Comparison of ENCODE assay signal across 1 cellular context in the genomic region with DNA sequence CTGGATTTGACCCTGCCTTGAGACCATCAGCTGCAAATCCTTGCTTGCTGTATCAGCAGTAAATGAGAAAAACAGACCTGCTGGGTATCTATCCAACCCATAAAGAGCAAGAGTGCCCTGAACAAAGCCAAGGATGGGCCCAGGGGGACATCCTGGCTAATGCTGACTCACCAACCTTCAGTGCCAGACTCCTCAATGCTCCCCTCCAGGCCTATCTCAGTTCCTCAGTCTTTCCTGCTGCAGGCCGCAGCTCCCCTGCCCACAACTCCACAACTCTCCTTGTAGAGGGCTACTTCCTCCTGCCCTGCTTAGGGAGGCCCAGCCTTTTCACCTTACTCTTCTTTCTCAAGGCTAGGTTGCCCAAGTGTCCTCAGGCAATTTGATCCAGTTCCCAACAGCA.
A peak's percentile ranks its signal among the peaks of the same experiment; 100 is the strongest.
TF ChIP-seq lines count a peak whose summit lies in the region.

No MANE protein-coding gene starts in this region.

TF ChIP-seq in K562, 482 proteins besides CTCF, POLR2A, EP300 and RAD21 (continues in another document):
- TF ChIP-seq MAFG (tag; conservative IDR thresholded peaks at IDR 0.05) = peak; percentile 56; the same call in 1 of the 2 replicates
- TF ChIP-seq SMARCA4 (IDR thresholded peaks at IDR 0.05) = 0 out of 2 replicates have a peak, but pooled peaks have one; percentile 24
- 0 out of 2 replicates have a peak, but pooled peaks have one; percentile 21 for TF ChIP-seq GATA2 (CRISPR knock-in tag; IDR thresholded peaks at IDR 0.05)
- peak; percentile 79 for TF ChIP-seq NFE2 (IDR thresholded peaks at IDR 0.05; ENCODE audit: low read depth)
- TF ChIP-seq, protein P1, sequence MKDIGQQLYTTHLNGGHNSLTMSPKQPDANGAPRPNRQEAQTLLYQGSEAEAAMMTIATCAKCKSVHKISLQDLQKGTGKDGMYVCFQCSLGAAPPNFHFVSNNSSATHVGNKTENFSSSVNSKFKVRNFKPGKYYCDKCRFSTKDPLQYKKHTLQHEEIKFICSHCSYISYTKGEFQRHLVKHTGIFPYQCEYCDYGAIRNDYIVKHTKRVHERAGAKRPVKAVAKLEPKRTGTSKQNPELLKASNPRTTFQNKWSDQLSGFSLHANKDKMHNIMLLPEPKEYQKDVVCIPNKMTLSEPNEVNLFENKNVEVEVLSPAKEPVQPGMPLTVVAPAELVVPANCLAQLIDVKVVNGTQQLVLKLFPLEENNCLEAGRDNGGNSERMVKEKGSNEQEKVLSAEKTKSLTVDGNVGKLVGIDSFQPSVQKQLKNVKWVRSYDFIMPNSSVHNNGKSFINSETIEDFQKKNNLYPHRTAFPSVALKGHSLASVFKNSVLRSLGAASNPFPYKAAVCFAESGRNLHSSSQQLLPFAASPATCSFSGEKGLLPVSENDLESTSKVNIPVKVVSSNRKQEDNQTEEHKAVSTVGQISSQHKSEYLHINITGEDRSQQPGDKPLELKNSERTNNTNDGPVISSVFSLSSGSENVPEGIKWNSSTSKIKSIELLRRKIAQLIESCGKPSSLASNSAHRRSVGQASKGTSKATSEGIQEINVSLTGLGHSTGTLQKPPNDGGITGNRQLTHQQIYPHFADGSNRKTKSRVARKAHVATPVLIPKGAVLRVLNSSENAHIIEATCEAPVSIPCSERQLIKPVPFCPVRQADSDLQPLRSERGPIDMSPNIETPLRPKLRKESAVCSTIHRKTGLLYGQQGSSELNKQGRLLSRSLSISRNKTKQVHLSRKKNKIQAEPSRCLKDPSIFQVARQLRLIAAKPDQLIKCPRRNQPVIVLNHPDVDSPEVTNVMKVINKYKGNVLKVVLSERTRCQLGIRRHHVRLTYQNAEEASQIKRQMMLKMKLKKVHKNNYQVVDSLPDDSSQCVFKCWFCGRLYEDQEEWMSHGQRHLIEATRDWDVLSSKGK (CRISPR knock-in tag; IDR thresholded peaks at IDR 0.05) = no peak
- TF ChIP-seq, protein P2, sequence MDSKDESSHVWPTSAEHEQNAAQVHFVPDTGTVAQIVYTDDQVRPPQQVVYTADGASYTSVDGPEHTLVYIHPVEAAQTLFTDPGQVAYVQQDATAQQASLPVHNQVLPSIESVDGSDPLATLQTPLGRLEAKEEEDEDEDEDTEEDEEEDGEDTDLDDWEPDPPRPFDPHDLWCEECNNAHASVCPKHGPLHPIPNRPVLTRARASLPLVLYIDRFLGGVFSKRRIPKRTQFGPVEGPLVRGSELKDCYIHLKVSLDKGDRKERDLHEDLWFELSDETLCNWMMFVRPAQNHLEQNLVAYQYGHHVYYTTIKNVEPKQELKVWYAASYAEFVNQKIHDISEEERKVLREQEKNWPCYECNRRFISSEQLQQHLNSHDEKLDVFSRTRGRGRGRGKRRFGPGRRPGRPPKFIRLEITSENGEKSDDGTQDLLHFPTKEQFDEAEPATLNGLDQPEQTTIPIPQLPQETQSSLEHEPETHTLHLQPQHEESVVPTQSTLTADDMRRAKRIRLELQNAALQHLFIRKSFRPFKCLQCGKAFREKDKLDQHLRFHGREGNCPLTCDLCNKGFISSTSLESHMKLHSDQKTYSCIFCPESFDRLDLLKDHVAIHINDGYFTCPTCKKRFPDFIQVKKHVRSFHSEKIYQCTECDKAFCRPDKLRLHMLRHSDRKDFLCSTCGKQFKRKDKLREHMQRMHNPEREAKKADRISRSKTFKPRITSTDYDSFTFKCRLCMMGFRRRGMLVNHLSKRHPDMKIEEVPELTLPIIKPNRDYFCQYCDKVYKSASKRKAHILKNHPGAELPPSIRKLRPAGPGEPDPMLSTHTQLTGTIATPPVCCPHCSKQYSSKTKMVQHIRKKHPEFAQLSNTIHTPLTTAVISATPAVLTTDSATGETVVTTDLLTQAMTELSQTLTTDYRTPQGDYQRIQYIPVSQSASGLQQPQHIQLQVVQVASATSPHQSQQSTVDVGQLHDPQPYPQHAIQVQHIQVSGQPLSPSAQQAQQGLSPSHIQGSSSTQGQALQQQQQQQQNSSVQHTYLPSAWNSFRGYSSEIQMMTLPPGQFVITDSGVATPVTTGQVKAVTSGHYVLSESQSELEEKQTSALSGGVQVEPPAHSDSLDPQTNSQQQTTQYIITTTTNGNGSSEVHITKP (IDR thresholded peaks at IDR 0.05; ENCODE audit: partially characterized antibody) = peak; percentile 28
- TF ChIP-seq, protein P3, sequence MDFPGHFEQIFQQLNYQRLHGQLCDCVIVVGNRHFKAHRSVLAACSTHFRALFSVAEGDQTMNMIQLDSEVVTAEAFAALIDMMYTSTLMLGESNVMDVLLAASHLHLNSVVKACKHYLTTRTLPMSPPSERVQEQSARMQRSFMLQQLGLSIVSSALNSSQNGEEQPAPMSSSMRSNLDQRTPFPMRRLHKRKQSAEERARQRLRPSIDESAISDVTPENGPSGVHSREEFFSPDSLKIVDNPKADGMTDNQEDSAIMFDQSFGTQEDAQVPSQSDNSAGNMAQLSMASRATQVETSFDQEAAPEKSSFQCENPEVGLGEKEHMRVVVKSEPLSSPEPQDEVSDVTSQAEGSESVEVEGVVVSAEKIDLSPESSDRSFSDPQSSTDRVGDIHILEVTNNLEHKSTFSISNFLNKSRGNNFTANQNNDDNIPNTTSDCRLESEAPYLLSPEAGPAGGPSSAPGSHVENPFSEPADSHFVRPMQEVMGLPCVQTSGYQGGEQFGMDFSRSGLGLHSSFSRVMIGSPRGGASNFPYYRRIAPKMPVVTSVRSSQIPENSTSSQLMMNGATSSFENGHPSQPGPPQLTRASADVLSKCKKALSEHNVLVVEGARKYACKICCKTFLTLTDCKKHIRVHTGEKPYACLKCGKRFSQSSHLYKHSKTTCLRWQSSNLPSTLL (IDR thresholded peaks at IDR 0.05) = no peak
- TF ChIP-seq TRIM24 (IDR thresholded peaks at IDR 0.05) = 0 out of 4 replicates have a peak, but pooled peaks of 1 of the 2 experiments have one; percentile 31
- TF ChIP-seq ZNF431 (CRISPR knock-in tag; IDR thresholded peaks at IDR 0.05) = peak; percentile 100
- TF ChIP-seq TAF1 (IDR thresholded peaks at IDR 0.05; ENCODE audit: control insufficient read depth, extremely low read depth, insufficient read depth, low read length, severe bottlenecking) = peak; percentile 41
- no peak for TF ChIP-seq ZNF77 (CRISPR knock-in tag; IDR thresholded peaks at IDR 0.05)
- TF ChIP-seq C11orf30 (IDR thresholded peaks at IDR 0.05; ENCODE audit: low read depth) = peak; percentile 81
- TF ChIP-seq, protein P4, sequence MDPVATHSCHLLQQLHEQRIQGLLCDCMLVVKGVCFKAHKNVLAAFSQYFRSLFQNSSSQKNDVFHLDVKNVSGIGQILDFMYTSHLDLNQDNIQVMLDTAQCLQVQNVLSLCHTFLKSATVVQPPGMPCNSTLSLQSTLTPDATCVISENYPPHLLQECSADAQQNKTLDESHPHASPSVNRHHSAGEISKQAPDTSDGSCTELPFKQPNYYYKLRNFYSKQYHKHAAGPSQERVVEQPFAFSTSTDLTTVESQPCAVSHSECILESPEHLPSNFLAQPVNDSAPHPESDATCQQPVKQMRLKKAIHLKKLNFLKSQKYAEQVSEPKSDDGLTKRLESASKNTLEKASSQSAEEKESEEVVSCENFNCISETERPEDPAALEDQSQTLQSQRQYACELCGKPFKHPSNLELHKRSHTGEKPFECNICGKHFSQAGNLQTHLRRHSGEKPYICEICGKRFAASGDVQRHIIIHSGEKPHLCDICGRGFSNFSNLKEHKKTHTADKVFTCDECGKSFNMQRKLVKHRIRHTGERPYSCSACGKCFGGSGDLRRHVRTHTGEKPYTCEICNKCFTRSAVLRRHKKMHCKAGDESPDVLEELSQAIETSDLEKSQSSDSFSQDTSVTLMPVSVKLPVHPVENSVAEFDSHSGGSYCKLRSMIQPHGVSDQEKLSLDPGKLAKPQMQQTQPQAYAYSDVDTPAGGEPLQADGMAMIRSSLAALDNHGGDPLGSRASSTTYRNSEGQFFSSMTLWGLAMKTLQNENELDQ (CRISPR knock-in tag; IDR thresholded peaks at IDR 0.05; ENCODE audit: borderline replicate concordance) = no peak
- TF ChIP-seq CXXC5 (CRISPR knock-in tag; IDR thresholded peaks at IDR 0.05) = 0 out of 2 replicates have a peak, but pooled peaks have one; percentile 28
- TF ChIP-seq, protein P5, sequence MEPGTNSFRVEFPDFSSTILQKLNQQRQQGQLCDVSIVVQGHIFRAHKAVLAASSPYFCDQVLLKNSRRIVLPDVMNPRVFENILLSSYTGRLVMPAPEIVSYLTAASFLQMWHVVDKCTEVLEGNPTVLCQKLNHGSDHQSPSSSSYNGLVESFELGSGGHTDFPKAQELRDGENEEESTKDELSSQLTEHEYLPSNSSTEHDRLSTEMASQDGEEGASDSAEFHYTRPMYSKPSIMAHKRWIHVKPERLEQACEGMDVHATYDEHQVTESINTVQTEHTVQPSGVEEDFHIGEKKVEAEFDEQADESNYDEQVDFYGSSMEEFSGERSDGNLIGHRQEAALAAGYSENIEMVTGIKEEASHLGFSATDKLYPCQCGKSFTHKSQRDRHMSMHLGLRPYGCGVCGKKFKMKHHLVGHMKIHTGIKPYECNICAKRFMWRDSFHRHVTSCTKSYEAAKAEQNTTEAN (CRISPR knock-in tag; IDR thresholded peaks at IDR 0.05) = no peak
- TF ChIP-seq ZNF165 (CRISPR knock-in tag; IDR thresholded peaks at IDR 0.05; ENCODE audit: borderline replicate concordance) = no peak
- peak; percentile 53 for TF ChIP-seq CBFA2T3 (IDR thresholded peaks at IDR 0.05)
- peak; percentile 51 for TF ChIP-seq TCF3 (CRISPR knock-in tag; IDR thresholded peaks at IDR 0.05)
- TF ChIP-seq, protein P6, sequence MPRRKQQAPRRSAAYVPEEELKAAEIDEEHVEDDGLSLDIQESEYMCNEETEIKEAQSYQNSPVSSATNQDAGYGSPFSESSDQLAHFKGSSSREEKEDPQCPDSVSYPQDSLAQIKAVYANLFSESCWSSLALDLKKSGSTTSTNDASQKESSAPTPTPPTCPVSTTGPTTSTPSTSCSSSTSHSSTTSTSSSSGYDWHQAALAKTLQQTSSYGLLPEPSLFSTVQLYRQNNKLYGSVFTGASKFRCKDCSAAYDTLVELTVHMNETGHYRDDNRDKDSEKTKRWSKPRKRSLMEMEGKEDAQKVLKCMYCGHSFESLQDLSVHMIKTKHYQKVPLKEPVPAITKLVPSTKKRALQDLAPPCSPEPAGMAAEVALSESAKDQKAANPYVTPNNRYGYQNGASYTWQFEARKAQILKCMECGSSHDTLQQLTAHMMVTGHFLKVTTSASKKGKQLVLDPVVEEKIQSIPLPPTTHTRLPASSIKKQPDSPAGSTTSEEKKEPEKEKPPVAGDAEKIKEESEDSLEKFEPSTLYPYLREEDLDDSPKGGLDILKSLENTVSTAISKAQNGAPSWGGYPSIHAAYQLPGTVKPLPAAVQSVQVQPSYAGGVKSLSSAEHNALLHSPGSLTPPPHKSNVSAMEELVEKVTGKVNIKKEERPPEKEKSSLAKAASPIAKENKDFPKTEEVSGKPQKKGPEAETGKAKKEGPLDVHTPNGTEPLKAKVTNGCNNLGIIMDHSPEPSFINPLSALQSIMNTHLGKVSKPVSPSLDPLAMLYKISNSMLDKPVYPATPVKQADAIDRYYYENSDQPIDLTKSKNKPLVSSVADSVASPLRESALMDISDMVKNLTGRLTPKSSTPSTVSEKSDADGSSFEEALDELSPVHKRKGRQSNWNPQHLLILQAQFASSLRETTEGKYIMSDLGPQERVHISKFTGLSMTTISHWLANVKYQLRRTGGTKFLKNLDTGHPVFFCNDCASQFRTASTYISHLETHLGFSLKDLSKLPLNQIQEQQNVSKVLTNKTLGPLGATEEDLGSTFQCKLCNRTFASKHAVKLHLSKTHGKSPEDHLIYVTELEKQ (CRISPR knock-in tag; IDR thresholded peaks at IDR 0.05) = no peak
- no peak for TF ChIP-seq KAT2B (IDR thresholded peaks at IDR 0.05; ENCODE audit: low read depth, low read length)
- no peak for TF ChIP-seq XRCC3 (IDR thresholded peaks at IDR 0.05)
- peak; percentile 39; the same call in 1 of the 2 replicates for TF ChIP-seq POLR2AphosphoS5 (IDR thresholded peaks at IDR 0.05; ENCODE audit: control insufficient read depth, insufficient read depth, low read depth, low read length)
- TF ChIP-seq MAFK (IDR thresholded peaks at IDR 0.05; ENCODE audit: low read length) = peak; percentile 59; the same call in 1 of the 2 replicates
- peak; percentile 54; the same call in 1 of the 2 replicates for TF ChIP-seq DPF2 (IDR thresholded peaks at IDR 0.05)
- TF ChIP-seq, protein P7, sequence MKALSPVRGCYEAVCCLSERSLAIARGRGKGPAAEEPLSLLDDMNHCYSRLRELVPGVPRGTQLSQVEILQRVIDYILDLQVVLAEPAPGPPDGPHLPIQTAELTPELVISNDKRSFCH (CRISPR knock-in tag; IDR thresholded peaks at IDR 0.05) = no peak
- TF ChIP-seq, protein P7 (tag; IDR thresholded peaks at IDR 0.05) = no peak
- no peak for TF ChIP-seq SMAD1 (IDR thresholded peaks at IDR 0.05; ENCODE audit: low read depth, low read length, partially characterized antibody)
- TF ChIP-seq, protein P8, sequence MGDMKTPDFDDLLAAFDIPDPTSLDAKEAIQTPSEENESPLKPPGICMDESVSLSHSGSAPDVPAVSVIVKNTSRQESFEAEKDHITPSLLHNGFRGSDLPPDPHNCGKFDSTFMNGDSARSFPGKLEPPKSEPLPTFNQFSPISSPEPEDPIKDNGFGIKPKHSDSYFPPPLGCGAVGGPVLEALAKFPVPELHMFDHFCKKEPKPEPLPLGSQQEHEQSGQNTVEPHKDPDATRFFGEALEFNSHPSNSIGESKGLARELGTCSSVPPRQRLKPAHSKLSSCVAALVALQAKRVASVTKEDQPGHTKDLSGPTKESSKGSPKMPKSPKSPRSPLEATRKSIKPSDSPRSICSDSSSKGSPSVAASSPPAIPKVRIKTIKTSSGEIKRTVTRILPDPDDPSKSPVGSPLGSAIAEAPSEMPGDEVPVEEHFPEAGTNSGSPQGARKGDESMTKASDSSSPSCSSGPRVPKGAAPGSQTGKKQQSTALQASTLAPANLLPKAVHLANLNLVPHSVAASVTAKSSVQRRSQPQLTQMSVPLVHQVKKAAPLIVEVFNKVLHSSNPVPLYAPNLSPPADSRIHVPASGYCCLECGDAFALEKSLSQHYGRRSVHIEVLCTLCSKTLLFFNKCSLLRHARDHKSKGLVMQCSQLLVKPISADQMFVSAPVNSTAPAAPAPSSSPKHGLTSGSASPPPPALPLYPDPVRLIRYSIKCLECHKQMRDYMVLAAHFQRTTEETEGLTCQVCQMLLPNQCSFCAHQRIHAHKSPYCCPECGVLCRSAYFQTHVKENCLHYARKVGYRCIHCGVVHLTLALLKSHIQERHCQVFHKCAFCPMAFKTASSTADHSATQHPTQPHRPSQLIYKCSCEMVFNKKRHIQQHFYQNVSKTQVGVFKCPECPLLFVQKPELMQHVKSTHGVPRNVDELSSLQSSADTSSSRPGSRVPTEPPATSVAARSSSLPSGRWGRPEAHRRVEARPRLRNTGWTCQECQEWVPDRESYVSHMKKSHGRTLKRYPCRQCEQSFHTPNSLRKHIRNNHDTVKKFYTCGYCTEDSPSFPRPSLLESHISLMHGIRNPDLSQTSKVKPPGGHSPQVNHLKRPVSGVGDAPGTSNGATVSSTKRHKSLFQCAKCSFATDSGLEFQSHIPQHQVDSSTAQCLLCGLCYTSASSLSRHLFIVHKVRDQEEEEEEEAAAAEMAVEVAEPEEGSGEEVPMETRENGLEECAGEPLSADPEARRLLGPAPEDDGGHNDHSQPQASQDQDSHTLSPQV (IDR thresholded peaks at IDR 0.05) = 0 out of 2 replicates have a peak, but pooled peaks have one; percentile 39
- 0 out of 2 replicates have a peak, but pooled peaks have one; percentile 15 for TF ChIP-seq JUND (IDR thresholded peaks at IDR 0.05; ENCODE audit: borderline replicate concordance, low read depth, low read length)
- TF ChIP-seq JUND (tag; IDR thresholded peaks at IDR 0.05; ENCODE audit: borderline replicate concordance, low read depth, low read length) = peak; percentile 55; the same call in 1 of the 3 replicates
- TF ChIP-seq TEAD1 (CRISPR knock-in tag; IDR thresholded peaks at IDR 0.05) = 0 out of 4 replicates have a peak, but pooled peaks of 1 of the 2 experiments have one; percentile 26
- 0 out of 2 replicates have a peak, but pooled peaks have one; percentile 50 for TF ChIP-seq SPI1 (IDR thresholded peaks at IDR 0.05; ENCODE audit: borderline replicate concordance, low read depth, low read length)
- no peak for TF ChIP-seq ILK (tag; IDR thresholded peaks at IDR 0.05; ENCODE audit: borderline replicate concordance, low read depth)
- TF ChIP-seq ZNF780A (CRISPR knock-in tag; IDR thresholded peaks at IDR 0.05) = no peak
- peak; percentile 90 for TF ChIP-seq ZNF316 (IDR thresholded peaks at IDR 0.05)
